19 cellular contexts compared by ENCODE assay signal in genomic region chr5:169339869-169340268, GRCh38. TPM values are rescaled to one million over a fixed set of nuclear protein-coding genes. Genes with fewer than 3 reads are reported as not detected.
DNase-seq lines count a peak whose midpoint lies in the region; ATAC-seq and TF ChIP-seq lines count a peak whose summit lies in the region.
"Had no signal": no experiment of that assay in that cellular context is flagged by ENCODE, and none has a peak within 500 bp of the region (broad histone marks: within the 10 kb centered on the region; RNA-seq: fewer than 3 reads in every experiment).

No MANE protein-coding gene starts in this region.

- H3K27me3 Mint-ChIP-seq in Calu3 (ENCODE audit: unreplicated experiment): no peaks in the 10 kb centered on the region

- H3K4me1 Mint-ChIP-seq in Calu3 (ENCODE audit: low read depth, unreplicated experiment): no peaks in the 10 kb centered on the region
- H3K4me1 Mint-ChIP-seq: B cell had no signal

- no peak for DNase-seq in LoVo (ENCODE audit: low spot score)
- DNase-seq in activated gamma-delta T cell treated with Interleukin-2 at 50 U/mL for 16 hours: no peak
- DNase-seq in Calu3: no peak
- no peak for DNase-seq in dedifferentiated amniotic fluid mesenchymal stem cell (ENCODE audit: extremely low spot score)
- DNase-seq: activated CD8-positive, alpha-beta T cell treated with anti-CD3 and anti-CD28 coated beads, Interleukin-2, amount 10 ng/mL, durations not matched to agents 7 days and 5 days; activated effector memory CD4-positive, alpha-beta T cell treated with anti-CD3 and anti-CD28 coated beads, Interleukin-2, amount 50 U/mL, for 16 hours; erythroblast; glutamatergic neuron; KG1; mesenchymal stem cell; SK-N-SH; stimulated activated CD4-positive, alpha-beta T cell treated with anti-CD3 and anti-CD28 coated beads, Interleukin-2, amount 100 ng/mL, for 24 hours; tibial artery had no signal

- TF ChIP-seq CTCF in Calu3 (IDR thresholded peaks at IDR 0.05; ENCODE audit: unreplicated experiment): no peak

- no peak overlapping the region for H3K4me3 Mint-ChIP-seq in Calu3 (ENCODE audit: low read depth, unreplicated experiment)
- H3K4me3 Mint-ChIP-seq: activated CD8-positive, alpha-beta T cell treated with anti-CD3 and anti-CD28 coated beads, Interleukin-2, amount 10 ng/mL, durations not matched to agents 7 days and 5 days; B cell had no signal

- no peaks in the 10 kb centered on the region for H3K36me3 Mint-ChIP-seq in Calu3 (ENCODE audit: insufficient read depth, unreplicated experiment)

- CTCF ChIA-PET in Calu3 (lab: Charles Lee): no interaction called here

- no TSS peak for BruUV-seq in Calu3 (replicated peaks; lab: Mats Ljungman, UMichigan)

- intact Hi-C loops in Calu3 (cut with micrococcal nuclease; ENCODE audit: unreplicated experiment): no loop called here

- ATAC-seq in GM19043 (IDR thresholded peaks at IDR 0.05; ENCODE audit: low read depth, unreplicated experiment): peak; percentile 77
- ATAC-seq in GM21717 (IDR thresholded peaks at IDR 0.05; ENCODE audit: unreplicated experiment): peak; percentile 62
- ATAC-seq in HG03060 (IDR thresholded peaks at IDR 0.05; ENCODE audit: low read depth, unreplicated experiment): peak; percentile 60
- peak; percentile 57 for ATAC-seq in HG03558 (IDR thresholded peaks at IDR 0.05; ENCODE audit: extremely low read depth, unreplicated experiment)
- ATAC-seq: activated CD8-positive, alpha-beta T cell treated with anti-CD3 and anti-CD28 coated beads, Interleukin-2, amount 10 ng/mL, durations not matched to agents 7 days and 5 days had no signal

- H3K9me3 Mint-ChIP-seq in Calu3 (ENCODE audit: low read depth, unreplicated experiment): peaks cover 4% of the 10 kb centered on the region

- no peak overlapping the region for H3K27ac Mint-ChIP-seq in Calu3 (ENCODE audit: unreplicated experiment)
- H3K27ac Mint-ChIP-seq: activated CD8-positive, alpha-beta T cell treated with anti-CD3 and anti-CD28 coated beads, Interleukin-2, amount 10 ng/mL, durations not matched to agents 7 days and 5 days; B cell had no signal

RNA-seq across cellular contexts. Expression of gene SLIT3, which starts 38.9 kb away (rescaled TPM):
- total RNA-seq in Calu3 (2022): not detected in 2 replicates
- total RNA-seq: activated CD8-positive, alpha-beta T cell treated with anti-CD3 and anti-CD28 coated beads, Interleukin-2, amount 10 ng/mL, durations not matched to agents 7 days and 5 days; B cell; NCI-H460 had no signal
